9 cellular contexts compared by ENCODE assay signal in the genomic region with DNA sequence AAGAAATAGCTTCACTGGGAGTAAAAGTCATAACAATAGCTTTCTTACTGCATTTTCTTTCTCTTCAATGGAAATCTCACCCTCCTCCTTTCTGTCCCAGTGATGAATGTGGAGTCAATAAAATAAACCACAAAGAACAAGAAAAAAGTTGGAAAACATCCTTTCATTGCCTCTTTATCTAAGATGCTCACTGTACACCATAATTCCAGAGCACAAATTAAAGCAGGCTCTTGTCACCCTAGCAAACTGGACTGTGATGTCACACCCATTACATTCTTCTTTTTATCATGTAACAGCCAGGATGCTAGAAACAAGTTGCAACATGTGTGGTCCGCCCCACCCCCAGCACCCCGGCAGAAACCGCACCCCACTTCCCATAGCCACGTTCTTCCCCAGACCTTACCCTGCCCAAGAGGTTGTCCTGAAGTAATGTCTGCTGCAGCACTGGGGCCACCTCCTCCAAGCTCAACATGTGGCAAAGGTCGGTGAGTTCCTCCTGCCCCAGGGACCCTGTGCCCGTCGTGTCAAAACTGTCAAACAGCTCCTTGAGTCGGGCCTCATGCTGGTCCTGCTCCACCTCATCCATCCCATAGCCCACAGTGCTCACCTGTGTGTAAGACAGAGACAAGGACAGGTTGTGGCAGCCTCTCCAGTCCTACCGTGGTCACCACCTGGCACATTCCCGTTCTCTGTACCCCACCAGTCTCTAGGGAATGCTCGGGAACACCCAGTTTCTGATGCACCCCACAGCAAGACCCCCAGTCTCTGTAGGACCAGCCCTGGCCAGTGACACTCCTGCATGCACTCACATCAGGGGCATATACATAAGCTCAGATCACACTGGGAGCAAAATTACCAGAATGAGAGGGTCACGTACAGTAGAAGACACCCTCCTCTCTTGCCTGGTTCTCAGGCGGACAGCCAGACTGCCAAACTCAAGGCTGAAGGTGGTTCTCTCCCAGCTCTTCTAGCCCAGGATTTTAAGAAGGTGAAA. TPM values are rescaled to one million over a fixed set of nuclear protein-coding genes. Genes with fewer than 3 reads are reported as not detected.
DNase-seq lines count a peak whose midpoint lies in the region; ATAC-seq and TF ChIP-seq lines count a peak whose summit lies in the region.
"Had no signal": no experiment of that assay in that cellular context is flagged by ENCODE, and none has a peak within 500 bp of the region (broad histone marks: within the 10 kb centered on the region; RNA-seq: fewer than 3 reads in every experiment).

No MANE protein-coding gene starts in this region.

- H3K9ac ChIP-seq in OCI-LY3 (ENCODE audit: low read length): peak overlapping the region; percentile 72

- peak; percentile 80 for DNase-seq in natural killer cell treated with Interleukin-12 subunit alpha and Interleukin-12 subunit beta and Interleukin-15 and Interleukin-18, amount 100 ng/mL, for 72 hours (ENCODE audit: low spot score)
- DNase-seq in chondrocyte (ENCODE audit: low spot score) (no peak), NCI-H2171 (lab: John Stamatoyannopoulos, UW) (no peak), NCI-H2196 (lab: John Stamatoyannopoulos, UW; ENCODE audit: unreplicated experiment) (no peak)
- DNase-seq: PC-9 had no signal

- TF ChIP-seq CTCF in OCI-LY3 (IDR thresholded peaks at IDR 0.05; ENCODE audit: low read depth, low read length) (no peak), chondrocyte (IDR thresholded peaks at IDR 0.05) (no peak)

- H3K4me3 Mint-ChIP-seq in activated naive CD4-positive, alpha-beta T cell treated with anti-CD3 and anti-CD28 coated beads, Interleukin-2, amount 50 U/mL, for 24 hours: peak overlapping the region; percentile 84
- peak overlapping the region; percentile 84 for H3K4me3 Mint-ChIP-seq in natural killer cell treated with Interleukin-12 subunit alpha and Interleukin-12 subunit beta and Interleukin-15 and Interleukin-18, amount 100 ng/mL, for 72 hours
- H3K4me3 Mint-ChIP-seq in chondrocyte (ENCODE audit: unreplicated experiment): no peak overlapping the region

- H3K4me2 ChIP-seq in OCI-LY3 (ENCODE audit: low read length): peak overlapping the region; percentile 99
- H3K4me2 ChIP-seq: PC-9 had no signal

- peaks cover 74% of the 10 kb centered on the region for H4K20me1 ChIP-seq in OCI-LY3 (ENCODE audit: insufficient read depth, low read length)

- peak overlapping the region; percentile 73 for H3K4me3 ChIP-seq in OCI-LY3 (ENCODE audit: low read length)
- H3K4me3 ChIP-seq: PC-9 had no signal

- peaks cover 95% of the 10 kb centered on the region for H3K79me2 ChIP-seq in OCI-LY3 (ENCODE audit: low read length)

- no peaks in the 10 kb centered on the region for H3K9me3 Mint-ChIP-seq in activated naive CD4-positive, alpha-beta T cell treated with anti-CD3 and anti-CD28 coated beads, Interleukin-2, amount 50 U/mL, for 24 hours
- no peaks in the 10 kb centered on the region for H3K9me3 Mint-ChIP-seq in natural killer cell treated with Interleukin-12 subunit alpha and Interleukin-12 subunit beta and Interleukin-15 and Interleukin-18, amount 100 ng/mL, for 72 hours
- H3K9me3 Mint-ChIP-seq in chondrocyte (ENCODE audit: low read depth): no peaks in the 10 kb centered on the region

- H3K27me3 Mint-ChIP-seq in activated naive CD4-positive, alpha-beta T cell treated with anti-CD3 and anti-CD28 coated beads, Interleukin-2, amount 50 U/mL, for 24 hours: no peaks in the 10 kb centered on the region
- no peaks in the 10 kb centered on the region for H3K27me3 Mint-ChIP-seq in natural killer cell treated with Interleukin-12 subunit alpha and Interleukin-12 subunit beta and Interleukin-15 and Interleukin-18, amount 100 ng/mL, for 72 hours
- H3K27me3 Mint-ChIP-seq in chondrocyte (ENCODE audit: low read depth): no peaks in the 10 kb centered on the region

- peak overlapping the region; percentile 96 for H3K27ac ChIP-seq in OCI-LY3 (ENCODE audit: low read length)
- H3K27ac ChIP-seq: PC-9 had no signal

- peaks cover 14% of the 10 kb centered on the region for H3K36me3 Mint-ChIP-seq in activated naive CD4-positive, alpha-beta T cell treated with anti-CD3 and anti-CD28 coated beads, Interleukin-2, amount 50 U/mL, for 24 hours
- peaks cover 8% of the 10 kb centered on the region for H3K36me3 Mint-ChIP-seq in natural killer cell treated with Interleukin-12 subunit alpha and Interleukin-12 subunit beta and Interleukin-15 and Interleukin-18, amount 100 ng/mL, for 72 hours
- H3K36me3 Mint-ChIP-seq in chondrocyte (ENCODE audit: low read depth): peaks cover 4% of the 10 kb centered on the region

- H3K4me1 ChIP-seq in OCI-LY3 (ENCODE audit: low read length): peaks cover 68% of the 10 kb centered on the region

- H3K36me3 ChIP-seq in OCI-LY3 (replicated peaks; ENCODE audit: low read depth, low read length): peaks cover 52% of the 10 kb centered on the region

- H2AFZ ChIP-seq in OCI-LY3 (ENCODE audit: low read depth, low read length): no peak overlapping the region
- H2AFZ ChIP-seq: PC-9 had no signal

- H3K27me3 ChIP-seq in OCI-LY3 (ENCODE audit: low read depth, low read length): no peaks in the 10 kb centered on the region

- ATAC-seq in GM18502 (IDR thresholded peaks at IDR 0.05; ENCODE audit: poor library complexity, unreplicated experiment) (peak; percentile 31), GM19351 (IDR thresholded peaks at IDR 0.05; ENCODE audit: unreplicated experiment) (no peak)
- peak; percentile 88 to 89 for ATAC-seq in natural killer cell treated with Interleukin-12 subunit alpha and Interleukin-12 subunit beta and Interleukin-15 and Interleukin-18, amount 100 ng/mL, for 72 hours

- peaks cover 88% of the 10 kb centered on the region for H3K4me1 Mint-ChIP-seq in activated naive CD4-positive, alpha-beta T cell treated with anti-CD3 and anti-CD28 coated beads, Interleukin-2, amount 50 U/mL, for 24 hours
- peaks cover 65 to 66% of the 10 kb centered on the region in 2 donors for H3K4me1 Mint-ChIP-seq in natural killer cell treated with Interleukin-12 subunit alpha and Interleukin-12 subunit beta and Interleukin-15 and Interleukin-18, amount 100 ng/mL, for 72 hours (ENCODE audit: low read depth in 2 of 2)
- H3K4me1 Mint-ChIP-seq in chondrocyte (ENCODE audit: low read depth): peaks cover 30% of the 10 kb centered on the region

- H3K27ac Mint-ChIP-seq in activated naive CD4-positive, alpha-beta T cell treated with anti-CD3 and anti-CD28 coated beads, Interleukin-2, amount 50 U/mL, for 24 hours: peak overlapping the region; percentile 97
- H3K27ac Mint-ChIP-seq in natural killer cell treated with Interleukin-12 subunit alpha and Interleukin-12 subunit beta and Interleukin-15 and Interleukin-18, amount 100 ng/mL, for 72 hours: peak overlapping the region; percentile 78 to 88
- no peak overlapping the region for H3K27ac Mint-ChIP-seq in chondrocyte (ENCODE audit: unreplicated experiment)

- H3K9me3 ChIP-seq in OCI-LY3 (ENCODE audit: insufficient read depth, low read length): no peaks in the 10 kb centered on the region

RNA-seq across cellular contexts. Expression of a gene that starts 9.2 kb away (rescaled TPM):
- 10 to 100 TPM; 52.0 to 74.5 TPM for total RNA-seq in natural killer cell treated with Interleukin-12 subunit alpha and Interleukin-12 subunit beta and Interleukin-15 and Interleukin-18, amount 100 ng/mL, for 72 hours
- 43.5 to 46.9 TPM (median 45.0 TPM) in 3 replicates for total RNA-seq in chondrocyte

RNA-seq across cellular contexts. Expression of a gene that starts 50.1 kb away (rescaled TPM):
- under 1 TPM in 1 of 2 donors, not detected in 1; 0.73 TPM for total RNA-seq in natural killer cell treated with Interleukin-12 subunit alpha and Interleukin-12 subunit beta and Interleukin-15 and Interleukin-18, amount 100 ng/mL, for 72 hours
- not detected in 3 replicates for total RNA-seq in chondrocyte
- total RNA-seq: PC-9 had no signal
